In genomic region chr4:83240379-83240875, GRCh38 we compare ENCODE assay signal across 10 cellular contexts. TPM values are rescaled to one million over a fixed set of nuclear protein-coding genes. Genes with fewer than 3 reads are reported as not detected.
DNase-seq lines count a peak whose midpoint lies in the region; ATAC-seq and TF ChIP-seq lines count a peak whose summit lies in the region.
"Had no signal": no experiment of that assay in that cellular context is flagged by ENCODE, and none has a peak within 500 bp of the region (broad histone marks: within the 10 kb centered on the region; RNA-seq: fewer than 3 reads in every experiment).

No MANE protein-coding gene starts in this region.

- H3K9me3 Mint-ChIP-seq in activated B cell treated with CpG ODN at 0.5 μM for 24 hours: no peaks in the 10 kb centered on the region

- H3K4me3 ChIP-seq in GM12865 (ENCODE audit: low read depth, low read length) (peak overlapping the region; percentile 20; the same call in 1 of the 2 replicates), uterus (no peak overlapping the region)

- POLR2A ChIA-PET in activated B cell treated with CpG ODN at 0.5 μM for 24 hours (lab: Charles Lee): interaction anchor here (1.1 to 1.5 kb wide), 3 partner anchors 11 to 131 kb away, joined by 5 to 8 read pairs (median 6); no protein-coding TSS in a partner anchor

- intact Hi-C loops in activated B cell treated with CpG ODN at 0.5 μM for 24 hours (cut with micrococcal nuclease): loop anchor here (2.0 kb wide), 1 partner anchor 16 kb away; no protein-coding TSS in a partner anchor
- intact Hi-C loops in uterus (cut with DNase I; ENCODE audit: low total_unique reads): no loop called here

- no peaks in the 10 kb centered on the region for H3K4me1 ChIP-seq in uterus

- peak overlapping the region; percentile 33 for H3K4me3 Mint-ChIP-seq in activated B cell treated with CpG ODN at 0.5 μM for 24 hours
- H3K4me3 Mint-ChIP-seq: immature natural killer cell had no signal

- TF ChIP-seq POLR2A in uterus (IDR thresholded peaks at IDR 0.05): no peak

- H3K9me3 ChIP-seq in uterus: no peaks in the 10 kb centered on the region

- DNase-seq in GM12865 (ENCODE audit: low read depth) (peak; percentile 86), activated B cell treated with CpG ODN at 0.5 μM for 24 hours (no peak), uterus (no peak), C1 segment of cervical spinal cord (lab: John Stamatoyannopoulos, UW) (no peak)
- DNase-seq in effector CD8-positive, alpha-beta T cell (lab: John Stamatoyannopoulos, UW): no peak
- no peak for DNase-seq in activated T-cell treated with anti-CD3 and anti-CD28 coated beads, Interleukin-2, amount 50 U/mL, for 48 hours
- DNase-seq: DND-41, immature natural killer cell had no signal

- ATAC-seq in GM21360 (IDR thresholded peaks at IDR 0.05; ENCODE audit: unreplicated experiment) (peak; percentile 84), HG03175 (IDR thresholded peaks at IDR 0.05; ENCODE audit: unreplicated experiment) (peak; percentile 95), activated B cell treated with CpG ODN at 0.5 μM for 24 hours (ENCODE audit: low read depth) (peak; percentile 86)

- H3K27ac Mint-ChIP-seq in activated B cell treated with CpG ODN at 0.5 μM for 24 hours: peak overlapping the region; percentile 72

- H3K27me3 ChIP-seq in uterus: no peaks in the 10 kb centered on the region

- H3K36me3 ChIP-seq in uterus: no peaks in the 10 kb centered on the region

- H3K4me1 Mint-ChIP-seq in activated B cell treated with CpG ODN at 0.5 μM for 24 hours: peaks cover 70% of the 10 kb centered on the region

- TF ChIP-seq CTCF in GM12865 (IDR thresholded peaks at IDR 0.05; ENCODE audit: insufficient read depth, low read depth, low read length, missing control alignments): no peak
- TF ChIP-seq CTCF in activated B cell treated with CpG ODN at 0.5 μM for 24 hours (IDR thresholded peaks at IDR 0.05): no peak
- no peak for TF ChIP-seq CTCF in uterus (IDR thresholded peaks at IDR 0.05)

- CTCF ChIA-PET in activated B cell treated with CpG ODN at 0.5 μM for 24 hours (lab: Charles Lee): interaction anchor here (1.5 kb wide), 1 partner anchor 130 kb away, joined by 4 read pairs; no protein-coding TSS in a partner anchor

- H3K27ac ChIP-seq in uterus: no peak overlapping the region

- H3K36me3 Mint-ChIP-seq in activated B cell treated with CpG ODN at 0.5 μM for 24 hours (ENCODE audit: low read depth): no peaks in the 10 kb centered on the region

- H3K27me3 Mint-ChIP-seq in activated B cell treated with CpG ODN at 0.5 μM for 24 hours: no peaks in the 10 kb centered on the region

RNA-seq across cellular contexts. Expression of gene COQ2, which starts 44.2 kb away (rescaled TPM):
- 15.2 and 18.8 TPM in 2 replicates for total RNA-seq in activated B cell treated with CpG ODN at 0.5 μM for 24 hours
- 10 to 100 TPM in 2 of 4 donors, 1 to 10 TPM in 2; 3.2 to 22.6 (median 9.5) TPM for total RNA-seq in uterus
